In the genomic region with DNA sequence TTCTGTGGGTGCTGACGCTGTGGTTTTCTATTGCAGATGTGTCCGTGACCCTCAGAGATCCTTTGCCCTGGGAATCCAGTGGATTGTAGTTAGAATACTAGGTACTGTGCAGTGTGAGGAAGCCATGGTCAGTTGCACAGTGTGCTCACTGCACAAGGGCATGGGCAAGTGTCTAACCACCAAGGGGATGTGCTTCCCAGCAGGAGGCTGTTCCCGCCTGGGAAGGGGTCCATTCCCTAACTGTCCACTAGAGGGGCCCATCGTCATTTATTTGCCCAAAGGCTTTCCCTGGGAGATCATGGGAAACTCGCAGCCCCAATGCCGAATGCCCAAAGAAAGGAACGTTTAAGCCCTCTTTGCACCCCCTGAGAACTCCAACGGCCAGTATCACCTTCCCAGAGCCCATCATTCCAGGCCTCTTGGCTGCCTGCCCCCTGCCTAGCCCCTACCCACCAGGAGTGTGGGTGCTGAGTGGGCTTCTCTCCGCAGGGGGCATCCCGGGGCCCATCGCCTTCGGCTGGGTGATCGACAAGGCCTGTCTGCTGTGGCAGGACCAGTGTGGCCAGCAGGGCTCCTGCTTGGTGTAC, we compare ENCODE assay signal across 8 cellular contexts. TPM values are rescaled to one million over a fixed set of nuclear protein-coding genes. Genes with fewer than 3 reads are reported as not detected.
DNase-seq lines count a peak whose midpoint lies in the region; ATAC-seq, FAIRE-seq and TF ChIP-seq lines count a peak whose summit lies in the region.

No MANE protein-coding gene starts in this region.

- H3K9me3 ChIP-seq in uterus = no peaks in the 10 kb centered on the region

- peak; percentile 94 for DNase-seq in AG20443 (ENCODE audit: low spot score)
- peak; percentile 76 for DNase-seq in GM19239 (ENCODE audit: insufficient read length, low spot score)
- peak; percentile 72 for DNase-seq in NCI-H2196 (lab: John Stamatoyannopoulos, UW; ENCODE audit: unreplicated experiment)
- peak; percentile 41 for DNase-seq in activated CD4-positive, alpha-beta T cell treated with anti-CD3 and anti-CD28 coated beads, Interleukin-2, amount 50 U/mL, for 1 hour
- peak; percentile 81 for DNase-seq in mucosa of gallbladder (ENCODE audit: low spot score)
- peak; percentile 64 to 68 for DNase-seq in uterus

- no peaks in the 10 kb centered on the region for H3K4me1 ChIP-seq in uterus

- intact Hi-C loops in uterus (cut with DNase I; ENCODE audit: low total_unique reads) = no loop called here

- no peak overlapping the region for H3K27ac ChIP-seq in uterus

- H3K27me3 ChIP-seq in uterus = no peaks in the 10 kb centered on the region

- H3K4me3 ChIP-seq in uterus = no peak overlapping the region

- no peak for TF ChIP-seq POLR2A in uterus (IDR thresholded peaks at IDR 0.05)

- peak; percentile 66 to 87 (median 80) for TF ChIP-seq CTCF in uterus (IDR thresholded peaks at IDR 0.05)

- H3K36me3 ChIP-seq in uterus = no peaks in the 10 kb centered on the region

- peak; percentile 42 for ATAC-seq in esophagus mucosa
- no peak for ATAC-seq in HG03460 (IDR thresholded peaks at IDR 0.05; ENCODE audit: unreplicated experiment)

- FAIRE-seq in GM19239 (lab: Jason Lieb, UNC) = no peak

RNA-seq across cellular contexts. Expression of gene SLCO4A1, which starts 26.2 kb away (rescaled TPM):
- 13.7 TPM for total RNA-seq in esophagus mucosa
- total RNA-seq in mucosa of gallbladder = 5.9 TPM
- 10 to 100 TPM in 3 of 4 donors, 1 to 10 TPM in 1; 1.8 to 51.2 (median 29.9) TPM for total RNA-seq in uterus

RNA-seq across cellular contexts. Expression of gene NTSR1, which starts 40.1 kb away (rescaled TPM):
- total RNA-seq in esophagus mucosa (not detected), mucosa of gallbladder (0.40 TPM), uterus (not detected)

Comparison
In these comparisons a context has a peak if more than half of its experiments do, and no peak if none do; other contexts are left out.
1. DNase-seq: peak in every context shown above with its lines; median percentile 94 in AG20443; 81 in mucosa of gallbladder; 76 in GM19239; 72 in NCI-H2196; 66 in uterus; 41 in activated CD4-positive, alpha-beta T cell treated with anti-CD3 and anti-CD28 coated beads, Interleukin-2, amount 50 U/mL, for 1 hour.